ENCODE assay signal across 8 cellular contexts in genomic region chr3:71930056-71930991, GRCh38.
DNase-seq lines count a peak whose midpoint lies in the region; ATAC-seq and TF ChIP-seq lines count a peak whose summit lies in the region.

No MANE protein-coding gene starts in this region.

- ATAC-seq in psoas muscle (peak in 3 of 4 donors; percentile 66 to 71 (median 69)), HG03135 (IDR thresholded peaks at IDR 0.05; ENCODE audit: unreplicated experiment) (no peak)

- H3K4me1 ChIP-seq in cardiac muscle cell (ENCODE audit: low read depth) (peaks cover 4% of the 10 kb centered on the region), endodermal cell (ENCODE audit: control insufficient read depth, insufficient read depth, low read length) (no peaks in the 10 kb centered on the region), psoas muscle (no peaks in the 10 kb centered on the region)

- H3K4me3 Mint-ChIP-seq in endodermal cell, result no peak overlapping the region

- no peaks in the 10 kb centered on the region for H3K36me3 Mint-ChIP-seq in endodermal cell (ENCODE audit: low read depth)

- H3K9me3 ChIP-seq in cardiac muscle cell (ENCODE audit: low read depth), result no peaks in the 10 kb centered on the region
- peaks cover 11% of the 10 kb centered on the region for H3K9me3 ChIP-seq in endodermal cell (ENCODE audit: control insufficient read depth, low read length)
- no peaks in the 10 kb centered on the region for H3K9me3 ChIP-seq in psoas muscle

- no peak for TF ChIP-seq POLR2A in NB4 (IDR thresholded peaks at IDR 0.05; ENCODE audit: extremely low read depth, insufficient read length)

- H3K4me1 Mint-ChIP-seq in endodermal cell, result peaks cover 26% of the 10 kb centered on the region

- TF ChIP-seq CTCF in cardiac muscle cell (IDR thresholded peaks at IDR 0.05; ENCODE audit: low read depth, low read length) (peak; percentile 13), NB4 (IDR thresholded peaks at IDR 0.05; ENCODE audit: low read depth, low read length) (peak; percentile 34), endodermal cell (conservative IDR thresholded peaks at IDR 0.05) (peak; percentile 90), psoas muscle (IDR thresholded peaks at IDR 0.05) (no peak)

- H3K27ac ChIP-seq in cardiac muscle cell (no peak overlapping the region), endodermal cell (ENCODE audit: low read depth, low read length) (no peak overlapping the region), psoas muscle (no peak overlapping the region)

- H3K27me3 Mint-ChIP-seq in endodermal cell (ENCODE audit: insufficient read depth), result peaks cover 30% of the 10 kb centered on the region

- H3K9ac ChIP-seq in endodermal cell (ENCODE audit: extremely low read depth, low read length, poor library complexity, severe bottlenecking), result no peak overlapping the region

- H3K9me3 Mint-ChIP-seq in endodermal cell, result peaks cover 4% of the 10 kb centered on the region

- intact Hi-C loops in cardiac septum (cut with DNase I) (no loop called here), psoas muscle (cut with DNase I) (no loop called here)

- H3K27me3 ChIP-seq in cardiac muscle cell (no peaks in the 10 kb centered on the region), endodermal cell (ENCODE audit: control insufficient read depth, insufficient read depth, low read length, poor library complexity, severe bottlenecking) (peaks cover 6% of the 10 kb centered on the region), psoas muscle (ENCODE audit: insufficient read depth in 3 of 3, low read length in 2 of 3) (no peaks in the 10 kb centered on the region)

- 85 to 92% methylated on average over 8 to 9 of the region's 10 CpGs for WGBS in endodermal cell (ENCODE audit: insufficient coverage in 1 of 2, insufficient read length in 1 of 2), 2 experiments
- 46 to 56% (median 50%) methylated on average over 10 of the region's 10 CpGs for WGBS in psoas muscle, 3 donors

- H3K36me3 ChIP-seq in cardiac muscle cell (no peaks in the 10 kb centered on the region), endodermal cell (ENCODE audit: control insufficient read depth, insufficient read depth, low read length) (no peaks in the 10 kb centered on the region), psoas muscle (ENCODE audit: insufficient read depth in 1 of 2, low read depth in 1 of 2) (no peaks in the 10 kb centered on the region)

- DNase-seq in cardiac muscle cell (ENCODE audit: low read depth in 1 of 2, low spot score in 1 of 2) (peak; percentile 64 to 90), cardiac septum (ENCODE audit: low spot score) (no peak), NB4 (ENCODE audit: low read depth) (peak; percentile 45), endodermal cell (peak; percentile 82), psoas muscle (no peak), NK-92 (lab: John Stamatoyannopoulos, UW; ENCODE audit: unreplicated experiment) (no peak), middle frontal gyrus (ENCODE audit: extremely low spot score, low spot score) (no peak)

- peak overlapping the region; percentile 56 for H3K27ac Mint-ChIP-seq in endodermal cell

- H3K4me3 ChIP-seq in cardiac muscle cell, result no peak overlapping the region
- H3K4me3 ChIP-seq in NB4 (ENCODE audit: low read depth, low read length), result no peak overlapping the region
- H3K4me3 ChIP-seq in endodermal cell (ENCODE audit: low read length), result no peak overlapping the region
- no peak overlapping the region for H3K4me3 ChIP-seq in psoas muscle

Comparison
In these comparisons a context has a peak if more than half of its experiments do, and no peak if none do; other contexts are left out.
1. DNase-seq: peak in cardiac muscle cell (2 of 2), NB4 (single experiment) and endodermal cell (single experiment); none in cardiac septum (single experiment), psoas muscle (0 of 2), NK-92 (single experiment) and middle frontal gyrus (single experiment).